Comparison of ENCODE assay signal across 1 cellular context in genomic region chr15:90883971-90884718, GRCh38.
TF ChIP-seq lines count a peak whose summit lies in the region.

FES (plus strand) TSS chr15:90884504; CDS start chr15:90885046, 542 bp downstream.

TF ChIP-seq in SK-N-SH, 30 proteins besides CTCF, POLR2A, EP300 and RAD21 (continued from another document):
- TF ChIP-seq ZBTB33 (IDR thresholded peaks at IDR 0.05; ENCODE audit: borderline replicate concordance, low read depth) (no peak), MEF2A (IDR thresholded peaks at IDR 0.05; ENCODE audit: borderline replicate concordance, low read depth) (no peak), RFX5 (IDR thresholded peaks at IDR 0.05; ENCODE audit: low read length) (no peak), RXRA (IDR thresholded peaks at IDR 0.05; ENCODE audit: borderline replicate concordance, low read depth) (no peak)
